8 cellular contexts compared by ENCODE assay signal in genomic region chr9:128372188-128372641, GRCh38. TPM values are rescaled to one million over a fixed set of nuclear protein-coding genes. Genes with fewer than 3 reads are reported as not detected.
DNase-seq lines count a peak whose midpoint lies in the region; ATAC-seq and TF ChIP-seq lines count a peak whose summit lies in the region.

No MANE protein-coding gene starts in this region.

- H4K91ac ChIP-seq in trophoblast cell (ENCODE audit: low read depth, low read length) = no peak overlapping the region

- H4K20me1 ChIP-seq in SU-DHL-6 (ENCODE audit: low read depth, low read length) = no peaks in the 10 kb centered on the region
- H4K20me1 ChIP-seq in fibroblast of lung (ENCODE audit: control insufficient read depth, extremely low read depth, insufficient read depth, low read length) = no peaks in the 10 kb centered on the region

- H2AFZ ChIP-seq in SU-DHL-6 (ENCODE audit: low read depth, low read length, severe bottlenecking) (no peak overlapping the region), fibroblast of lung (ENCODE audit: low read length) (no peak overlapping the region), trophoblast cell (ENCODE audit: insufficient read depth, low read length, poor library complexity) (no peak overlapping the region)

- H2BK120ac ChIP-seq in trophoblast cell (ENCODE audit: insufficient read depth, low read length, poor library complexity) = no peak overlapping the region

- peaks cover 7% of the 10 kb centered on the region for H3K4me1 ChIP-seq in fibroblast of lung (ENCODE audit: control insufficient read depth, extremely low read depth, insufficient read depth, low read length)
- peaks cover 5 to 10% of the 10 kb centered on the region in 2 experiments for H3K4me1 ChIP-seq in trophoblast cell (ENCODE audit: control insufficient read depth in 1 of 2, insufficient read depth in 2 of 2, low read length in 2 of 2)

- H4K8ac ChIP-seq in trophoblast cell (ENCODE audit: low read depth, low read length) = peak overlapping the region; percentile 13

- H3K4me2 ChIP-seq in SU-DHL-6 (ENCODE audit: low read depth, low read length, poor library complexity, severe bottlenecking) (peak overlapping the region; percentile 89), fibroblast of lung (ENCODE audit: extremely low read depth, insufficient read depth, low read length) (peak overlapping the region; percentile 96), trophoblast cell (ENCODE audit: low read length) (peak overlapping the region; percentile 83)

- no peaks in the 10 kb centered on the region for H3F3A ChIP-seq in SU-DHL-6 (ENCODE audit: insufficient read depth)

- H3K9me3 ChIP-seq in SU-DHL-6 (ENCODE audit: insufficient read depth, low read length) (no peaks in the 10 kb centered on the region), fibroblast of lung (ENCODE audit: control insufficient read depth, insufficient read depth, low read depth, low read length) (no peaks in the 10 kb centered on the region), trophoblast cell (ENCODE audit: insufficient read depth, low read depth, low read length) (no peaks in the 10 kb centered on the region)

- H3K18ac ChIP-seq in trophoblast cell (ENCODE audit: low read length) = no peak overlapping the region

- no peak overlapping the region for H3K14ac ChIP-seq in trophoblast cell (ENCODE audit: low read length)

- H3K4ac ChIP-seq in trophoblast cell (ENCODE audit: low read depth, low read length) = peak overlapping the region; percentile 49

- ATAC-seq in omental fat pad (ENCODE audit: low FRiP score) (no peak), GM21717 (IDR thresholded peaks at IDR 0.05; ENCODE audit: unreplicated experiment) (no peak)

- H3K9me2 ChIP-seq in SU-DHL-6 (replicated peaks; ENCODE audit: insufficient read depth, low read length) = no peaks in the 10 kb centered on the region

- H4K12ac ChIP-seq in trophoblast cell (ENCODE audit: low read depth, low read length) = no peak overlapping the region

- H2BK12ac ChIP-seq in trophoblast cell (ENCODE audit: low read length) = no peak overlapping the region

- H3K79me2 ChIP-seq in SU-DHL-6 (ENCODE audit: insufficient read depth, low read length) (peaks cover 55% of the 10 kb centered on the region), fibroblast of lung (ENCODE audit: control insufficient read depth, insufficient read depth, low read length) (peaks cover 32% of the 10 kb centered on the region), trophoblast cell (ENCODE audit: control insufficient read depth, insufficient read depth, low read length, poor library complexity) (peaks cover 10% of the 10 kb centered on the region)

- H3K79me1 ChIP-seq in trophoblast cell (ENCODE audit: low read length) = peaks cover 10% of the 10 kb centered on the region

- H3K27ac ChIP-seq in SU-DHL-6 (ENCODE audit: low read depth, low read length) (no peak overlapping the region), fibroblast of lung (ENCODE audit: insufficient read depth, low read length) (peak overlapping the region; percentile 91), trophoblast cell (ENCODE audit: low read depth, low read length) (no peak overlapping the region)

- WGBS in trophoblast cell (ENCODE audit: extremely low coverage, insufficient coverage, insufficient read length) = 100% methylated on average over 1 of the region's 4 CpGs

- peak overlapping the region; percentile 90 for H3K9ac ChIP-seq in SU-DHL-6 (ENCODE audit: low read length)
- peak overlapping the region; percentile 83 for H3K9ac ChIP-seq in fibroblast of lung (ENCODE audit: insufficient read depth, low read length)
- H3K9ac ChIP-seq in trophoblast cell (ENCODE audit: low read length) = no peak overlapping the region

- H3K36me3 ChIP-seq in H7 (replicated peaks; ENCODE audit: control insufficient read depth, insufficient read depth, low read length) (no peaks in the 10 kb centered on the region), SU-DHL-6 (ENCODE audit: low read length) (no peaks in the 10 kb centered on the region), fibroblast of lung (ENCODE audit: control insufficient read depth, insufficient read depth, low read length) (peaks cover 1% of the 10 kb centered on the region), trophoblast cell (ENCODE audit: control insufficient read depth in 1 of 2, insufficient read depth in 2 of 2, low read length in 2 of 2) (peaks cover 4 to 7% of the 10 kb centered on the region in 2 experiments)

- no peak for DNase-seq in H7
- peak in 1 of 2 donors; percentile 23 for DNase-seq in fibroblast of lung (ENCODE audit: low read depth in 2 of 2)
- no peak for DNase-seq in trophoblast cell
- DNase-seq in NCI-H1436 treated with DMSO at 0.1 percent for 48 hours (lab: John Stamatoyannopoulos, UW) = no peak
- no peak for DNase-seq in cerebellum (ENCODE audit: low spot score)
- no peak for DNase-seq in omental fat pad (ENCODE audit: low spot score)

- H3K4me3 ChIP-seq in H7 (ENCODE audit: insufficient read depth, low read depth, low read length) = peak overlapping the region; percentile 61
- H3K4me3 ChIP-seq in SU-DHL-6 (ENCODE audit: insufficient read depth, low read length, poor library complexity, severe bottlenecking) = peak overlapping the region; percentile 99
- peak overlapping the region; percentile 71 to 99 (median 87) for H3K4me3 ChIP-seq in fibroblast of lung (replicated peaks in 1 of 4; ENCODE audit: control extremely low read depth in 1 of 4, insufficient read depth in 1 of 4, low read depth in 3 of 4, low read length in 4 of 4)
- H3K4me3 ChIP-seq in trophoblast cell (ENCODE audit: low read depth, low read length) = no peak overlapping the region

- no peak overlapping the region for H2AK5ac ChIP-seq in trophoblast cell (ENCODE audit: low read length)

- no peak for TF ChIP-seq CTCF in SU-DHL-6 (IDR thresholded peaks at IDR 0.05; ENCODE audit: insufficient read depth, low read length, poor library complexity, severe bottlenecking)
- TF ChIP-seq CTCF in fibroblast of lung (conservative IDR thresholded peaks at IDR 0.05 in 1 of 2, IDR thresholded peaks at IDR 0.05 in 1 of 2; ENCODE audit: low read depth in 1 of 2, low read length in 2 of 2) = no peak
- TF ChIP-seq CTCF in omental fat pad (IDR thresholded peaks at IDR 0.05) = no peak

- no peak overlapping the region for H3K23ac ChIP-seq in trophoblast cell (ENCODE audit: low read length)

- H3K27me3 ChIP-seq in H7 (ENCODE audit: control insufficient read depth, insufficient read depth, low read length) (no peaks in the 10 kb centered on the region; the same call in 1 of the 2 replicates), SU-DHL-6 (ENCODE audit: low read length) (no peaks in the 10 kb centered on the region), fibroblast of lung (ENCODE audit: control insufficient read depth, insufficient read depth, low read length) (no peaks in the 10 kb centered on the region), trophoblast cell (ENCODE audit: insufficient read depth, low read length) (no peaks in the 10 kb centered on the region)

- no peak overlapping the region for H2BK5ac ChIP-seq in trophoblast cell (ENCODE audit: low read depth, low read length, poor library complexity)

RNA-seq across cellular contexts. Expression of gene URM1, which starts 1.0 kb away (rescaled TPM):
- total RNA-seq in H7 (2014; rRNA removed; shearing (Covaris generic)) = 74.3 and 99.6 TPM in 2 replicates
- 23.6 and 28.6 TPM in 2 replicates for total RNA-seq in fibroblast of lung
- 35.3 and 43.3 TPM in 2 replicates for polyA plus RNA-seq in fibroblast of lung
- polyA plus RNA-seq in fibroblast of lung (2012) = 60.2 and 74.6 TPM in 2 replicates
- 103 and 104 TPM in 2 replicates for polyA minus RNA-seq in fibroblast of lung (ENCODE audit: low replicate concordance)
- polyA plus RNA-seq in trophoblast cell (2013) = 35.0 and 35.4 TPM in 2 replicates
- 13.3 TPM for total RNA-seq in cerebellum
- total RNA-seq in omental fat pad = 10 to 100 TPM; 19.8 to 26.0 (median 23.8) TPM

RNA-seq across cellular contexts. Expression of gene SLC27A4, which starts 31.9 kb away (rescaled TPM):
- 26.2 and 39.0 TPM in 2 replicates for total RNA-seq in H7 (2014; rRNA removed; shearing (Covaris generic))
- 11.7 and 11.8 TPM in 2 replicates for total RNA-seq in fibroblast of lung
- 10.3 and 13.3 TPM in 2 replicates for polyA plus RNA-seq in fibroblast of lung
- 14.3 and 19.7 TPM in 2 replicates for polyA plus RNA-seq in fibroblast of lung (2012)
- polyA minus RNA-seq in fibroblast of lung (ENCODE audit: low replicate concordance) = 45.9 and 48.8 TPM in 2 replicates
- 15.7 and 17.3 TPM in 2 replicates for polyA plus RNA-seq in trophoblast cell (2013)
- total RNA-seq in cerebellum = 20.1 TPM
- total RNA-seq in omental fat pad = 10 to 100 TPM; 13.2 to 25.4 (median 16.1) TPM

RNA-seq across cellular contexts. Expression of gene CERCAM, which starts 48.4 kb away (rescaled TPM):
- 12.6 and 15.5 TPM in 2 replicates for total RNA-seq in H7 (2014; rRNA removed; shearing (Covaris generic))
- 44.9 and 64.2 TPM in 2 replicates for total RNA-seq in fibroblast of lung
- polyA plus RNA-seq in fibroblast of lung = 56.9 and 90.5 TPM in 2 replicates
- polyA plus RNA-seq in fibroblast of lung (2012) = 62.3 and 96.2 TPM in 2 replicates
- 54.4 and 94.8 TPM in 2 replicates for polyA minus RNA-seq in fibroblast of lung (ENCODE audit: low replicate concordance)
- 83.1 and 83.9 TPM in 2 replicates for polyA plus RNA-seq in trophoblast cell (2013)
- total RNA-seq in cerebellum = 11.5 TPM
- total RNA-seq in omental fat pad = 10 to 100 TPM; 18.5 to 51.9 (median 24.1) TPM

RNA-seq across cellular contexts. Expression of gene COQ4, which starts 49.6 kb away (rescaled TPM):
- 45.9 and 55.3 TPM in 2 replicates for total RNA-seq in H7 (2014; rRNA removed; shearing (Covaris generic))
- total RNA-seq in fibroblast of lung (11.2 and 12.6 TPM in 2 replicates), cerebellum (33.6 TPM), omental fat pad (10 to 100 TPM; 30.6 to 34.7 (median 32.8) TPM)
- 18.3 and 18.7 TPM in 2 replicates for polyA plus RNA-seq in fibroblast of lung
- 25.1 and 27.4 TPM in 2 replicates for polyA plus RNA-seq in fibroblast of lung (2012)
- polyA minus RNA-seq in fibroblast of lung (ENCODE audit: low replicate concordance) = 33.6 and 39.6 TPM in 2 replicates
- 24.9 and 26.1 TPM in 2 replicates for polyA plus RNA-seq in trophoblast cell (2013)

RNA-seq across cellular contexts. Expression of gene TRUB2, which starts 50.0 kb away (rescaled TPM):
- 35.5 and 51.9 TPM in 2 replicates for total RNA-seq in H7 (2014; rRNA removed; shearing (Covaris generic))
- total RNA-seq in fibroblast of lung (18.7 and 22.6 TPM in 2 replicates), cerebellum (12.8 TPM), omental fat pad (10 to 100 TPM in 2 of 4 donors, 1 to 10 TPM in 2; 9.1 to 10.3 (median 9.9) TPM)
- polyA plus RNA-seq in fibroblast of lung = 10.4 and 13.7 TPM in 2 replicates
- polyA plus RNA-seq in fibroblast of lung (2012) = 26.4 and 31.2 TPM in 2 replicates
- 24.7 and 36.3 TPM in 2 replicates for polyA minus RNA-seq in fibroblast of lung (ENCODE audit: low replicate concordance)
- 13.3 and 13.9 TPM in 2 replicates for polyA plus RNA-seq in trophoblast cell (2013)
